9 cellular contexts compared by ENCODE assay signal in the genomic region with DNA sequence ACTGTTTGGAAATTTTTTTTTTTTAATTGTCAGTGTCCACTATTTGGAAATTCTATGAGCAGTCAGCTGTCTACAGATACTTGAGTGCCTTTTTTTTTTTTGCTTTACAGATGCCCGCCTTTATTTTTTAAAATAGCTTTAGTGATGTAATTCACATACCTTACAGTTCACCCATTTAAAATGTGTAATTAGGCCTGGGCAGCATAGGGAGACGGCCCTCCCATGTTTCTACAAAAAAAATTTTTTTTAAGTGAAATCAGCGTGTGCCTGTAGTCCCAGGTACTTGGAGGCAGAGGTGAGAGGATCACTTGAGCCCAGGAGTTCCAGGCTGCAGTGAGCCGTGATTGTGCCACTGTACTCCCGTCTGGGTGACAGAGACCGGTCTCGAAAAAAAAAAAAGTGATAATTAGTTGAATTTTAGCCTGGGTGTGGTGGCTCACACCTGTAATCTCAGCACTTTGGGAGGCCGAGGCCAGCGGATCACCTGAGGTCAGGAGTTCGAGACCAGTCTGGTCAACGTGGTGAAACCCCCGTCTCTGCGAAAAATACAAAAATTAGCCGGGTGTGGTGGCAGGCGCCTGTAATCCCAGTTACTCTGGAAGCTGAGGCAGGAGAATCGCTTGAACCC. TPM values are rescaled to one million over a fixed set of nuclear protein-coding genes. Genes with fewer than 3 reads are reported as not detected.
DNase-seq lines count a peak whose midpoint lies in the region; ATAC-seq and TF ChIP-seq lines count a peak whose summit lies in the region.
"Had no signal": no experiment of that assay in that cellular context is flagged by ENCODE, and none has a peak within 500 bp of the region (broad histone marks: within the 10 kb centered on the region; RNA-seq: fewer than 3 reads in every experiment).

No MANE protein-coding gene starts in this region.

- peak overlapping the region; percentile 77 for H3K4me2 ChIP-seq in SK-N-SH

- peak overlapping the region; percentile 98 for H3K4me3 Mint-ChIP-seq in activated naive CD8-positive, alpha-beta T cell

- H3K9ac ChIP-seq in SK-N-SH = peak overlapping the region; percentile 99
- peak overlapping the region; percentile 89; the same call in 1 of the 2 replicates for H3K9ac ChIP-seq in iPS-20b (ENCODE audit: low read depth, low read length)
- H3K9ac ChIP-seq in subcutaneous abdominal adipose tissue (ENCODE audit: low read length in 5 of 5) = peak overlapping the region; percentile 89 to 98 (median 96)

- H3K9me3 Mint-ChIP-seq in activated naive CD8-positive, alpha-beta T cell (ENCODE audit: low read depth) = no peaks in the 10 kb centered on the region

- CTCF ChIA-PET in SK-N-SH (lab: Yijun Ruan, JAX) = interaction anchor here (0.8 to 1.3 kb wide), 3 partner anchors 11 to 45 kb away, joined by 3 to 4 read pairs (median 4); no protein-coding TSS in a partner anchor

- no peaks in the 10 kb centered on the region for H3K27me3 ChIP-seq in SK-N-SH (ENCODE audit: insufficient read depth)
- no peaks in the 10 kb centered on the region for H3K27me3 ChIP-seq in iPS-20b (ENCODE audit: insufficient read depth, low read length)
- H3K27me3 ChIP-seq in subcutaneous abdominal adipose tissue (ENCODE audit: control insufficient read depth in 5 of 5, insufficient read depth in 4 of 5, low read length in 5 of 5) = no peaks in the 10 kb centered on the region

- DNase-seq in SK-N-SH (no peak), putamen (ENCODE audit: low spot score) (no peak)
- DNase-seq: SW 1271 had no signal

- ATAC-seq in SK-N-SH treated with all-trans-retinoic acid at 6 μM for 48 hours (no peak), esophagus mucosa (no peak), GM19324 (IDR thresholded peaks at IDR 0.05; ENCODE audit: low FRiP score, unreplicated experiment) (no peak)

- POLR2A ChIA-PET in SK-N-SH (lab: Yijun Ruan, JAX) = interaction anchor here (0.8 to 4.2 kb wide), 3 partner anchors 11 to 111 kb away, joined by 3 to 27 read pairs (median 17); partner anchors contain the start of genes IPO7 and WEE1

- peaks cover 82% of the 10 kb centered on the region for H3K79me2 ChIP-seq in SK-N-SH (ENCODE audit: insufficient read depth)

- H3K4me3 ChIP-seq in SK-N-SH (ENCODE audit: low read depth in 2 of 2, low read length in 1 of 2) (peak overlapping the region; percentile 66 to 74), iPS-20b (ENCODE audit: low read length) (peak overlapping the region; percentile 73), subcutaneous abdominal adipose tissue (ENCODE audit: low read depth in 1 of 5, low read length in 5 of 5) (peak overlapping the region; percentile 70 to 100 (median 77))

- H3K9me3 ChIP-seq in SK-N-SH (no peaks in the 10 kb centered on the region), iPS-20b (ENCODE audit: insufficient read depth, low read depth, low read length) (no peaks in the 10 kb centered on the region), subcutaneous abdominal adipose tissue (ENCODE audit: control insufficient read depth in 5 of 5, low read length in 5 of 5) (no peaks in the 10 kb centered on the region)

- no peak for TF ChIP-seq EP300 in SK-N-SH (IDR thresholded peaks at IDR 0.05; ENCODE audit: borderline replicate concordance in 1 of 2, low read depth in 1 of 2, low read length in 1 of 2)

- no peak for TF ChIP-seq RAD21 in SK-N-SH (IDR thresholded peaks at IDR 0.05; ENCODE audit: low read length)

- peaks cover 0 to 2% of the 10 kb centered on the region in 2 experiments; a peak in 1 of 4 replicates for H3K4me1 ChIP-seq in SK-N-SH (ENCODE audit: control insufficient read depth in 1 of 2, insufficient read depth in 2 of 2, low read depth in 1 of 2, low read length in 1 of 2)
- peaks cover 2% of the 10 kb centered on the region; the same call in 1 of the 2 replicates for H3K4me1 ChIP-seq in iPS-20b (ENCODE audit: insufficient read depth, low read length)
- peaks cover 0 to 24% (median 20%) of the 10 kb centered on the region in 5 donors for H3K4me1 ChIP-seq in subcutaneous abdominal adipose tissue (ENCODE audit: control insufficient read depth in 5 of 5, insufficient read depth in 5 of 5, low read length in 5 of 5)

- peaks cover 5% of the 10 kb centered on the region for H3K36me3 Mint-ChIP-seq in activated naive CD8-positive, alpha-beta T cell

- H3K27ac ChIP-seq in SK-N-SH (ENCODE audit: low read depth in 2 of 2, low read length in 1 of 2) (peak overlapping the region; percentile 97 to 99), iPS-20b (ENCODE audit: low read length) (peak overlapping the region; percentile 3), subcutaneous abdominal adipose tissue (ENCODE audit: low read depth, low read length) (peak overlapping the region; percentile 99)

- peaks cover 26% of the 10 kb centered on the region for H3K4me1 Mint-ChIP-seq in activated naive CD8-positive, alpha-beta T cell (ENCODE audit: low read depth)

- WGBS in SK-N-SH (ENCODE audit: low lambda C conversion rate) = 90% methylated on average over 16 of the region's 16 CpGs

- H3K9me2 ChIP-seq in SK-N-SH = no peaks in the 10 kb centered on the region

- H3F3A ChIP-seq in SK-N-SH (replicated peaks; ENCODE audit: insufficient read depth) = peaks cover 37% of the 10 kb centered on the region

- H3K27me3 Mint-ChIP-seq in activated naive CD8-positive, alpha-beta T cell = no peaks in the 10 kb centered on the region

- no peak for TF ChIP-seq CTCF in SK-N-SH (IDR thresholded peaks at IDR 0.05)

- no peaks in the 10 kb centered on the region for H4K20me1 ChIP-seq in SK-N-SH (ENCODE audit: insufficient read depth)

- no peak overlapping the region for H2AFZ ChIP-seq in SK-N-SH (ENCODE audit: low read depth)

- no peaks in the 10 kb centered on the region for H3K36me3 ChIP-seq in SK-N-SH (replicated peaks in 1 of 2; ENCODE audit: control insufficient read depth in 1 of 2, insufficient read depth in 2 of 2, low read length in 1 of 2)
- H3K36me3 ChIP-seq in iPS-20b (ENCODE audit: insufficient read depth, low read depth, low read length) = no peaks in the 10 kb centered on the region
- H3K36me3 ChIP-seq in subcutaneous abdominal adipose tissue (ENCODE audit: control insufficient read depth in 5 of 5, insufficient read depth in 5 of 5, low read length in 5 of 5) = no peaks in the 10 kb centered on the region

- peak overlapping the region; percentile 96 for H3K27ac Mint-ChIP-seq in activated naive CD8-positive, alpha-beta T cell

TF ChIP-seq in SK-N-SH, 30 proteins besides CTCF, POLR2A, EP300 and RAD21 (continues in another document):
- TF ChIP-seq, protein P1, sequence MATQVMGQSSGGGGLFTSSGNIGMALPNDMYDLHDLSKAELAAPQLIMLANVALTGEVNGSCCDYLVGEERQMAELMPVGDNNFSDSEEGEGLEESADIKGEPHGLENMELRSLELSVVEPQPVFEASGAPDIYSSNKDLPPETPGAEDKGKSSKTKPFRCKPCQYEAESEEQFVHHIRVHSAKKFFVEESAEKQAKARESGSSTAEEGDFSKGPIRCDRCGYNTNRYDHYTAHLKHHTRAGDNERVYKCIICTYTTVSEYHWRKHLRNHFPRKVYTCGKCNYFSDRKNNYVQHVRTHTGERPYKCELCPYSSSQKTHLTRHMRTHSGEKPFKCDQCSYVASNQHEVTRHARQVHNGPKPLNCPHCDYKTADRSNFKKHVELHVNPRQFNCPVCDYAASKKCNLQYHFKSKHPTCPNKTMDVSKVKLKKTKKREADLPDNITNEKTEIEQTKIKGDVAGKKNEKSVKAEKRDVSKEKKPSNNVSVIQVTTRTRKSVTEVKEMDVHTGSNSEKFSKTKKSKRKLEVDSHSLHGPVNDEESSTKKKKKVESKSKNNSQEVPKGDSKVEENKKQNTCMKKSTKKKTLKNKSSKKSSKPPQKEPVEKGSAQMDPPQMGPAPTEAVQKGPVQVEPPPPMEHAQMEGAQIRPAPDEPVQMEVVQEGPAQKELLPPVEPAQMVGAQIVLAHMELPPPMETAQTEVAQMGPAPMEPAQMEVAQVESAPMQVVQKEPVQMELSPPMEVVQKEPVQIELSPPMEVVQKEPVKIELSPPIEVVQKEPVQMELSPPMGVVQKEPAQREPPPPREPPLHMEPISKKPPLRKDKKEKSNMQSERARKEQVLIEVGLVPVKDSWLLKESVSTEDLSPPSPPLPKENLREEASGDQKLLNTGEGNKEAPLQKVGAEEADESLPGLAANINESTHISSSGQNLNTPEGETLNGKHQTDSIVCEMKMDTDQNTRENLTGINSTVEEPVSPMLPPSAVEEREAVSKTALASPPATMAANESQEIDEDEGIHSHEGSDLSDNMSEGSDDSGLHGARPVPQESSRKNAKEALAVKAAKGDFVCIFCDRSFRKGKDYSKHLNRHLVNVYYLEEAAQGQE (IDR thresholded peaks at IDR 0.05; ENCODE audit: low read depth, low read length) = no peak
- TF ChIP-seq GATA2 (CRISPR knock-in tag; IDR thresholded peaks at IDR 0.05) = no peak

TF ChIP-seq in SK-N-SH treated with all-trans-retinoic acid at 6 μM for 48 hours, 23 proteins besides CTCF, POLR2A, EP300 and RAD21 (continues in another document):
- TF ChIP-seq PPARA (CRISPR knock-in tag; IDR thresholded peaks at IDR 0.05; ENCODE audit: borderline replicate concordance) (no peak), TCF4 (CRISPR knock-in tag; IDR thresholded peaks at IDR 0.05; ENCODE audit: borderline replicate concordance) (no peak), GLIS3 (CRISPR knock-in tag; IDR thresholded peaks at IDR 0.05) (no peak), CSDC2 (CRISPR knock-in tag; IDR thresholded peaks at IDR 0.05) (no peak), RARB (CRISPR knock-in tag; IDR thresholded peaks at IDR 0.05) (no peak), BACH2 (CRISPR knock-in tag; IDR thresholded peaks at IDR 0.05; ENCODE audit: borderline replicate concordance) (no peak), TOX (CRISPR knock-in tag; IDR thresholded peaks at IDR 0.05; ENCODE audit: borderline replicate concordance) (no peak)
- TF ChIP-seq, protein P2, sequence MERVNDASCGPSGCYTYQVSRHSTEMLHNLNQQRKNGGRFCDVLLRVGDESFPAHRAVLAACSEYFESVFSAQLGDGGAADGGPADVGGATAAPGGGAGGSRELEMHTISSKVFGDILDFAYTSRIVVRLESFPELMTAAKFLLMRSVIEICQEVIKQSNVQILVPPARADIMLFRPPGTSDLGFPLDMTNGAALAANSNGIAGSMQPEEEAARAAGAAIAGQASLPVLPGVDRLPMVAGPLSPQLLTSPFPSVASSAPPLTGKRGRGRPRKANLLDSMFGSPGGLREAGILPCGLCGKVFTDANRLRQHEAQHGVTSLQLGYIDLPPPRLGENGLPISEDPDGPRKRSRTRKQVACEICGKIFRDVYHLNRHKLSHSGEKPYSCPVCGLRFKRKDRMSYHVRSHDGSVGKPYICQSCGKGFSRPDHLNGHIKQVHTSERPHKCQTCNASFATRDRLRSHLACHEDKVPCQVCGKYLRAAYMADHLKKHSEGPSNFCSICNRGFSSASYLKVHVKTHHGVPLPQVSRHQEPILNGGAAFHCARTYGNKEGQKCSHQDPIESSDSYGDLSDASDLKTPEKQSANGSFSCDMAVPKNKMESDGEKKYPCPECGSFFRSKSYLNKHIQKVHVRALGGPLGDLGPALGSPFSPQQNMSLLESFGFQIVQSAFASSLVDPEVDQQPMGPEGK (CRISPR knock-in tag; IDR thresholded peaks at IDR 0.05; ENCODE audit: borderline replicate concordance) = no peak

RNA-seq across cellular contexts. Expression of gene ZNF143, which starts 1.5 kb away (rescaled TPM):
- 11.3 and 17.0 TPM in 2 replicates for polyA plus RNA-seq in SK-N-SH (2012; rRNA removed)
- polyA plus RNA-seq in SK-N-SH (2012; cell fraction: cytosol; rRNA removed) = 10.5 and 11.7 TPM in 2 replicates
- 11.2 and 21.0 TPM in 2 replicates for polyA plus RNA-seq in SK-N-SH (2012; cell fraction: nucleus; rRNA removed)
- 12.6 TPM for total RNA-seq in esophagus mucosa

Comparison
In these comparisons a context has a peak if more than half of its experiments do, and no peak if none do; other contexts are left out.
1. H3K27ac ChIP-seq: peak in every context shown above with its lines; median percentile 99 in subcutaneous abdominal adipose tissue; 98 in SK-N-SH; 3 in iPS-20b.